ENCODE assay signal across 2 cellular contexts in genomic region chr11:2154889-2155288, GRCh38.
A peak's percentile ranks its signal among the peaks of the same experiment; 100 is the strongest.
TF ChIP-seq lines count a peak whose summit lies in the region.

No MANE protein-coding gene starts in this region.

TF ChIP-seq in IMR-90, 13 proteins besides CTCF, POLR2A, EP300 and RAD21:
- TF ChIP-seq RCOR1 (IDR thresholded peaks at IDR 0.05; ENCODE audit: insufficient replicate concordance, low read length): no peak
- TF ChIP-seq SMC3 (IDR thresholded peaks at IDR 0.05; ENCODE audit: low read depth, low read length): no peak
- 0 out of 2 replicates have a peak, but pooled peaks have one; percentile 17 for TF ChIP-seq MAFK (IDR thresholded peaks at IDR 0.05; ENCODE audit: low read depth, low read length)
- TF ChIP-seq USF2 (IDR thresholded peaks at IDR 0.05; ENCODE audit: low read depth, low read length): no peak
- TF ChIP-seq RFX5 (IDR thresholded peaks at IDR 0.05; ENCODE audit: low read depth, low read length): no peak
- no peak for TF ChIP-seq MXI1 (IDR thresholded peaks at IDR 0.05; ENCODE audit: borderline replicate concordance, low read depth, low read length)

TF ChIP-seq in H1, 55 proteins besides CTCF, POLR2A, EP300 and RAD21:
- TF ChIP-seq USF2 (IDR thresholded peaks at IDR 0.05; ENCODE audit: low read length) (no peak), KDM5A (IDR thresholded peaks at IDR 0.05; ENCODE audit: low read length) (no peak), CHD2 (IDR thresholded peaks at IDR 0.05; ENCODE audit: low read length) (no peak), EGR1 (IDR thresholded peaks at IDR 0.05; ENCODE audit: borderline replicate concordance, low read depth, low read length) (no peak), NANOG (IDR thresholded peaks at IDR 0.05; ENCODE audit: insufficient read depth, low read depth, low read length, poor library complexity, severe bottlenecking) (no peak), SP2 (IDR thresholded peaks at IDR 0.05; ENCODE audit: low read length) (no peak), ASH2L (IDR thresholded peaks at IDR 0.05; ENCODE audit: low read length) (no peak), TAF7 (optimal IDR thresholded peaks at IDR 0.05; ENCODE audit: borderline replicate concordance, low read depth, low read length) (no peak), KDM4A (IDR thresholded peaks at IDR 0.05; ENCODE audit: low read depth, low read length, severe bottlenecking) (no peak), RFX5 (IDR thresholded peaks at IDR 0.05; ENCODE audit: borderline replicate concordance, low read depth, low read length) (no peak), RXRA (IDR thresholded peaks at IDR 0.05; ENCODE audit: insufficient read depth, low read depth, low read length) (no peak), GABPA (IDR thresholded peaks at IDR 0.05; ENCODE audit: borderline replicate concordance, insufficient read depth, low read length) (no peak), SAP30 (IDR thresholded peaks at IDR 0.05; ENCODE audit: insufficient read depth, insufficient replicate concordance, low read length) (no peak), MAX (IDR thresholded peaks at IDR 0.05) (no peak), SIX5 (IDR thresholded peaks at IDR 0.05; ENCODE audit: low read depth, low read length) (no peak), SIN3A (conservative IDR thresholded peaks at IDR 0.05 in 1 of 2, IDR thresholded peaks at IDR 0.05 in 1 of 2; ENCODE audit: low read depth in 1 of 2, low read length in 2 of 2) (no peak), JUND (IDR thresholded peaks at IDR 0.05; ENCODE audit: low read length) (no peak), CHD7 (IDR thresholded peaks at IDR 0.05; ENCODE audit: insufficient replicate concordance, low read length) (no peak), TCF12 (IDR thresholded peaks at IDR 0.05; ENCODE audit: low read depth, low read length) (no peak), ATF2 (IDR thresholded peaks at IDR 0.05; ENCODE audit: low read length) (no peak)
